ENCODE assay signal across 1 cellular context in genomic region chr16:84630446-84631152, GRCh38.
TF ChIP-seq lines count a peak whose summit lies in the region.

No MANE protein-coding gene starts in this region.

TF ChIP-seq in HepG2, 621 proteins besides CTCF, POLR2A, EP300 and RAD21:
- TF ChIP-seq TBL1XR1 (IDR thresholded peaks at IDR 0.05; ENCODE audit: borderline replicate concordance, low read length, partially characterized antibody) (no peak), ZNF121 (CRISPR knock-in tag; IDR thresholded peaks at IDR 0.05) (peak; percentile 67; the same call in 1 of the 2 replicates)
- TF ChIP-seq, protein P1, sequence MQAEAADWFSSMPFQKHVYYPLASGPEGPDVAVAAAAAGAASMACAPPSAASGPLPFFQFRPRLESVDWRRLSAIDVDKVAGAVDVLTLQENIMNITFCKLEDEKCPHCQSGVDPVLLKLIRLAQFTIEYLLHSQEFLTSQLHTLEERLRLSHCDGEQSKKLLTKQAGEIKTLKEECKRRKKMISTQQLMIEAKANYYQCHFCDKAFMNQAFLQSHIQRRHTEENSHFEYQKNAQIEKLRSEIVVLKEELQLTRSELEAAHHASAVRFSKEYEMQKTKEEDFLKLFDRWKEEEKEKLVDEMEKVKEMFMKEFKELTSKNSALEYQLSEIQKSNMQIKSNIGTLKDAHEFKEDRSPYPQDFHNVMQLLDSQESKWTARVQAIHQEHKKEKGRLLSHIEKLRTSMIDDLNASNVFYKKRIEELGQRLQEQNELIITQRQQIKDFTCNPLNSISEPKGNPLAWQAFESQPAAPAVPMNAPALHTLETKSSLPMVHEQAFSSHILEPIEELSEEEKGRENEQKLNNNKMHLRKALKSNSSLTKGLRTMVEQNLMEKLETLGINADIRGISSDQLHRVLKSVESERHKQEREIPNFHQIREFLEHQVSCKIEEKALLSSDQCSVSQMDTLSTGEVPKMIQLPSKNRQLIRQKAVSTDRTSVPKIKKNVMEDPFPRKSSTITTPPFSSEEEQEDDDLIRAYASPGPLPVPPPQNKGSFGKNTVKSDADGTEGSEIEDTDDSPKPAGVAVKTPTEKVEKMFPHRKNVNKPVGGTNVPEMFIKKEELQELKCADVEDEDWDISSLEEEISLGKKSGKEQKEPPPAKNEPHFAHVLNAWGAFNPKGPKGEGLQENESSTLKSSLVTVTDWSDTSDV (CRISPR knock-in tag; IDR thresholded peaks at IDR 0.05) = no peak
